ENCODE assay signal across 31 cellular contexts in genomic region chr6:7373739-7374138, GRCh38. TPM values are rescaled to one million over a fixed set of nuclear protein-coding genes. Genes with fewer than 3 reads are reported as not detected.
A peak's percentile ranks its signal among the peaks of the same experiment; 100 is the strongest.
DNase-seq lines count a peak whose midpoint lies in the region; ATAC-seq, FAIRE-seq and TF ChIP-seq lines count a peak whose summit lies in the region.
"Had no signal": no experiment of that assay in that cellular context is flagged by ENCODE, and none has a peak within 500 bp of the region (broad histone marks: within the 10 kb centered on the region; RNA-seq: fewer than 3 reads in every experiment).

No MANE protein-coding gene starts in this region.

- H3K9me3 Mint-ChIP-seq in activated T-helper 17 cell treated with anti-CD3 and anti-CD28 coated beads, Interleukin-2, amount 50 U/mL, for 72 hours, result no peaks in the 10 kb centered on the region
- H3K9me3 Mint-ChIP-seq in HFFc6, result no peaks in the 10 kb centered on the region
- H3K9me3 Mint-ChIP-seq: activated naive CD4-positive, alpha-beta T cell treated with anti-CD3 and anti-CD28 coated beads, Interleukin-2, amount 10 ng/mL, durations not matched to agents 7 days and 5 days; activated T-cell treated with anti-CD3 and anti-CD28 coated beads, Interleukin-2, amount 50 U/mL, for 4 hours had no signal

- H3K4me2 ChIP-seq in HepG2 (ENCODE audit: low read depth, low read length) (peak overlapping the region; percentile 14; the same call in 1 of the 2 replicates), hepatocyte (no peak overlapping the region)

- BruUV-seq in HepG2 (replicated peaks; lab: Mats Ljungman, UMichigan), result no TSS peak

- no peaks in the 10 kb centered on the region for H3K4me1 Mint-ChIP-seq in activated T-helper 17 cell treated with anti-CD3 and anti-CD28 coated beads, Interleukin-2, amount 50 U/mL, for 72 hours
- H3K4me1 Mint-ChIP-seq in HFFc6 (ENCODE audit: low read depth), result no peaks in the 10 kb centered on the region

- intact Hi-C loops in HepG2 (cut with micrococcal nuclease; ENCODE audit: unreplicated experiment), result no loop called here
- intact Hi-C loops in right lobe of liver (cut with DNase I), result no loop called here
- intact Hi-C loops in psoas muscle (cut with DNase I), result no loop called here

- 39% methylated on average over 3 of the region's 3 CpGs for WGBS in HepG2 (ENCODE audit: low lambda C conversion rate)
- 68% methylated on average over 3 of the region's 3 CpGs for WGBS in right lobe of liver (ENCODE audit: insufficient coverage, low coverage, low lambda C conversion rate, missing lambda C conversion rate)
- 80% methylated on average over 3 of the region's 3 CpGs for WGBS in hepatocyte (ENCODE audit: low lambda C conversion rate, missing lambda C conversion rate)
- 54 to 66% (median 61%) methylated on average over 3 of the region's 3 CpGs for WGBS in psoas muscle, 3 donors

- H4K20me1 ChIP-seq in HepG2 (ENCODE audit: insufficient read depth, low read length) (no peaks in the 10 kb centered on the region), hepatocyte (ENCODE audit: insufficient read depth, poor library complexity, severe bottlenecking) (no peaks in the 10 kb centered on the region)

- no peak for TF ChIP-seq RAD21 in HepG2 (CRISPR knock-in tag; IDR thresholded peaks at IDR 0.05)

- POLR2A ChIA-PET in HepG2 (lab: Yijun Ruan, JAX) (no interaction called here), RWPE1 (lab: Yijun Ruan, JAX; ENCODE audit: low non-redundant PET) (no interaction called here)

- H3K9me3 ChIP-seq in HepG2 (ENCODE audit: low read length) (no peaks in the 10 kb centered on the region), right lobe of liver (no peaks in the 10 kb centered on the region), hepatocyte (ENCODE audit: low read depth) (no peaks in the 10 kb centered on the region), psoas muscle (no peaks in the 10 kb centered on the region)
- H3K9me3 ChIP-seq: BE2C, spleen, stomach, transverse colon had no signal

- H3K36me3 Mint-ChIP-seq in activated T-helper 17 cell treated with anti-CD3 and anti-CD28 coated beads, Interleukin-2, amount 50 U/mL, for 72 hours (ENCODE audit: low read depth), result no peaks in the 10 kb centered on the region
- no peaks in the 10 kb centered on the region for H3K36me3 Mint-ChIP-seq in HFFc6 (ENCODE audit: low read depth)
- H3K36me3 Mint-ChIP-seq: activated naive CD4-positive, alpha-beta T cell treated with anti-CD3 and anti-CD28 coated beads, Interleukin-2, amount 10 ng/mL, durations not matched to agents 7 days and 5 days had no signal

- no peak overlapping the region for H2AFZ ChIP-seq in HepG2 (ENCODE audit: low read length)
- peak overlapping the region; percentile 40 for H2AFZ ChIP-seq in hepatocyte

- no peak for FAIRE-seq in HepG2 (lab: Jason Lieb, UNC)
- FAIRE-seq: A204.1, frontal cortex had no signal

- TF ChIP-seq POLR2A in HepG2 (IDR thresholded peaks at IDR 0.05; ENCODE audit: insufficient read depth in 1 of 2, low read depth in 2 of 2, low read length in 2 of 2) (no peak), right lobe of liver (IDR thresholded peaks at IDR 0.05) (no peak)

- peak overlapping the region; percentile 37 for H3K27ac Mint-ChIP-seq in activated T-helper 17 cell treated with anti-CD3 and anti-CD28 coated beads, Interleukin-2, amount 50 U/mL, for 72 hours
- no peak overlapping the region for H3K27ac Mint-ChIP-seq in HFFc6
- H3K27ac Mint-ChIP-seq: activated CD4-positive, alpha-beta T cell treated with anti-CD3 and anti-CD28 coated beads for 36 hours; activated naive CD4-positive, alpha-beta T cell treated with anti-CD3 and anti-CD28 coated beads, Interleukin-2, amount 10 ng/mL, durations not matched to agents 7 days and 5 days had no signal

- no peak for TF ChIP-seq CTCF in HepG2 (CRISPR knock-in tag; IDR thresholded peaks at IDR 0.05)
- TF ChIP-seq CTCF in right lobe of liver (IDR thresholded peaks at IDR 0.05), result no peak
- TF ChIP-seq CTCF in hepatocyte (IDR thresholded peaks at IDR 0.05; ENCODE audit: poor library complexity), result no peak
- no peak for TF ChIP-seq CTCF in RWPE1 (conservative IDR thresholded peaks at IDR 0.05; ENCODE audit: low read depth)
- TF ChIP-seq CTCF in psoas muscle (IDR thresholded peaks at IDR 0.05), result no peak
- TF ChIP-seq CTCF in HFFc6 (IDR thresholded peaks at IDR 0.05), result no peak

- no peak for ATAC-seq in HepG2
- no peak for ATAC-seq in right lobe of liver
- no peak for ATAC-seq in activated T-helper 17 cell treated with anti-CD3 and anti-CD28 coated beads, Interleukin-2, amount 50 U/mL, for 72 hours (replicated peaks)
- no peak for ATAC-seq in psoas muscle
- ATAC-seq in GM21528 (IDR thresholded peaks at IDR 0.05; ENCODE audit: low FRiP score, unreplicated experiment), result no peak
- ATAC-seq: activated CD4-positive, alpha-beta T cell treated with anti-CD3 and anti-CD28 coated beads for 36 hours; activated T-cell treated with anti-CD3 and anti-CD28 coated beads, Interleukin-2, amount 50 U/mL, for 4 hours had no signal

- H3K4me3 Mint-ChIP-seq in activated T-helper 17 cell treated with anti-CD3 and anti-CD28 coated beads, Interleukin-2, amount 50 U/mL, for 72 hours, result no peak overlapping the region
- H3K4me3 Mint-ChIP-seq in HFFc6, result no peak overlapping the region
- H3K4me3 Mint-ChIP-seq: activated CD4-positive, alpha-beta T cell treated with anti-CD3 and anti-CD28 coated beads for 36 hours; activated naive CD4-positive, alpha-beta T cell treated with anti-CD3 and anti-CD28 coated beads, Interleukin-2, amount 10 ng/mL, durations not matched to agents 7 days and 5 days; activated T-cell treated with anti-CD3 and anti-CD28 coated beads, Interleukin-2, amount 50 U/mL, for 4 hours had no signal

- H3K27me3 Mint-ChIP-seq in activated T-helper 17 cell treated with anti-CD3 and anti-CD28 coated beads, Interleukin-2, amount 50 U/mL, for 72 hours, result peaks cover 15% of the 10 kb centered on the region
- peaks cover 10% of the 10 kb centered on the region for H3K27me3 Mint-ChIP-seq in HFFc6 (ENCODE audit: insufficient read depth)

- no peak overlapping the region for H3K27ac ChIP-seq in HepG2 (ENCODE audit: extremely low read length, insufficient read depth, low read length)
- H3K27ac ChIP-seq in right lobe of liver, result no peak overlapping the region
- no peak overlapping the region for H3K27ac ChIP-seq in hepatocyte
- H3K27ac ChIP-seq in RWPE1, result no peak overlapping the region
- no peak overlapping the region for H3K27ac ChIP-seq in psoas muscle
- H3K27ac ChIP-seq: HL-60, spleen, stomach, transverse colon had no signal

- no peak overlapping the region for H3K9ac ChIP-seq in HepG2 (ENCODE audit: insufficient read depth, low read depth, low read length)

- in situ Hi-C loops in HepG2 (cut with HindIII; ENCODE audit: extremely low pct_ligation_motif_present, low pct_unique_long_range_greater_than_20kb), result no loop called here

- H3K36me3 ChIP-seq in HepG2 (replicated peaks in 1 of 2; ENCODE audit: control insufficient read depth in 1 of 2, insufficient read depth in 2 of 2, low read length in 2 of 2) (no peaks in the 10 kb centered on the region), right lobe of liver (no peaks in the 10 kb centered on the region), hepatocyte (replicated peaks; ENCODE audit: insufficient read depth, low read depth) (no peaks in the 10 kb centered on the region), psoas muscle (ENCODE audit: insufficient read depth in 1 of 2, low read depth in 1 of 2) (no peaks in the 10 kb centered on the region)
- H3K36me3 ChIP-seq: BE2C, spleen, stomach, transverse colon had no signal

- no peak for TF ChIP-seq EP300 in HepG2 (IDR thresholded peaks at IDR 0.05; ENCODE audit: low read depth in 2 of 2, low read length in 2 of 2)
- TF ChIP-seq EP300 in HepG2 (CRISPR knock-in tag; IDR thresholded peaks at IDR 0.05; ENCODE audit: borderline replicate concordance), result no peak

- H3K4me3 ChIP-seq in HepG2 (replicated peaks in 1 of 3; ENCODE audit: insufficient read depth in 1 of 3, low read depth in 2 of 3, low read length in 3 of 3), result no peak overlapping the region
- no peak overlapping the region for H3K4me3 ChIP-seq in right lobe of liver
- no peak overlapping the region for H3K4me3 ChIP-seq in hepatocyte
- no peak overlapping the region for H3K4me3 ChIP-seq in psoas muscle
- H3K4me3 ChIP-seq: spleen, stomach, transverse colon had no signal

- H3K4me1 ChIP-seq in HepG2 (ENCODE audit: insufficient read depth, low read length), result no peaks in the 10 kb centered on the region
- no peaks in the 10 kb centered on the region for H3K4me1 ChIP-seq in right lobe of liver
- no peaks in the 10 kb centered on the region for H3K4me1 ChIP-seq in hepatocyte (ENCODE audit: insufficient read depth)
- no peaks in the 10 kb centered on the region for H3K4me1 ChIP-seq in psoas muscle
- H3K4me1 ChIP-seq: BE2C, spleen, stomach had no signal

- DNase-seq in HepG2 (ENCODE audit: low spot score) (no peak), right lobe of liver (no peak), hepatocyte (ENCODE audit: low spot score) (no peak), RWPE1 (ENCODE audit: low spot score) (no peak), psoas muscle (no peak), HFFc6 (no peak)
- DNase-seq: activated CD4-positive, alpha-beta T cell treated with anti-CD3 and anti-CD28 coated beads for 36 hours; activated naive CD4-positive, alpha-beta T cell treated with anti-CD3 and anti-CD28 coated beads, Interleukin-2, amount 10 ng/mL, durations not matched to agents 7 days and 5 days; activated T-cell treated with anti-CD3 and anti-CD28 coated beads, Interleukin-2, amount 50 U/mL, for 4 hours; amygdala; BE2C; H7; mammary epithelial cell; NCI-H1694; NCI-H526 treated with DMSO at 0.1 percent for 48 hours; nucleus accumbens; spleen; stimulated activated CD4-positive, alpha-beta T cell treated with anti-CD3 and anti-CD28 coated beads, Interleukin-4, amount 100 ng/mL, for 24 hours; stomach; SW 1271; transverse colon had no signal

- H3K79me2 ChIP-seq in HepG2 (ENCODE audit: insufficient read depth, low read length), result no peaks in the 10 kb centered on the region
- no peaks in the 10 kb centered on the region for H3K79me2 ChIP-seq in hepatocyte

- CTCF ChIA-PET in HepG2 (lab: Yijun Ruan, JAX; ENCODE audit: low intra/inter-chr PET ratio, low total read pairs), result no interaction called here
- CTCF ChIA-PET in RWPE1 (lab: Yijun Ruan, JAX), result no interaction called here

- peaks cover 0 to 10% of the 10 kb centered on the region in 2 experiments; a peak in 2 of 5 replicates for H3K27me3 ChIP-seq in HepG2 (ENCODE audit: control insufficient read depth in 1 of 2, insufficient read depth in 2 of 2, low read length in 2 of 2)
- no peaks in the 10 kb centered on the region for H3K27me3 ChIP-seq in right lobe of liver
- no peaks in the 10 kb centered on the region for H3K27me3 ChIP-seq in hepatocyte
- no peaks in the 10 kb centered on the region for H3K27me3 ChIP-seq in psoas muscle (ENCODE audit: insufficient read depth in 3 of 3, low read length in 2 of 3)
- H3K27me3 ChIP-seq: spleen, transverse colon had no signal

- no peaks in the 10 kb centered on the region for H3K9me2 ChIP-seq in hepatocyte (replicated peaks; ENCODE audit: insufficient read depth)

RNA-seq across cellular contexts. Expression of gene CAGE1, which starts 15.8 kb away (rescaled TPM):
- 0.15 TPM in 1 of 2 replicates, not detected in the other for total RNA-seq in HepG2 (2016; rRNA removed; fragmentation: Illumina TruSeq; extraction: Trizol)
- 0.18 and 0.61 TPM in 2 replicates for total RNA-seq in HepG2 (2016; cell fraction: cytosol; rRNA removed; fragmentation: Illumina TruSeq; extraction: Trizol; ENCODE audit: low read depth)
- total RNA-seq in HepG2 (2016; cell fraction: insoluble cytoplasmic fraction; rRNA removed; fragmentation: Illumina TruSeq; extraction: Trizol), result 0.17 TPM in 1 of 2 replicates, not detected in the other
- 0.15 and 0.28 TPM in 2 replicates for total RNA-seq in HepG2 (2016; cell fraction: membrane; rRNA removed; fragmentation: Illumina TruSeq; extraction: Trizol)
- 0.16 TPM in 1 of 2 replicates, not detected in the other for total RNA-seq in HepG2 (2016; cell fraction: nucleus; rRNA removed; fragmentation: Illumina TruSeq; extraction: Trizol)
- 0.01 and 0.03 TPM in 2 replicates for polyA plus RNA-seq in HepG2 (2011; rRNA removed)
- polyA plus RNA-seq in HepG2 (2011; cell fraction: cytosol; rRNA removed), result not detected in 2 replicates
- polyA plus RNA-seq in HepG2 (2011; cell fraction: nucleus; rRNA removed), result 0.03 TPM in 1 of 2 replicates, not detected in the other
- polyA plus RNA-seq in HepG2 (2012), result not detected in 2 replicates
- not detected in 2 replicates for polyA plus RNA-seq in HepG2 (2016; cell fraction: cytosol; fragmentation: Illumina TruSeq; extraction: Trizol; ENCODE audit: low read depth)
- 0.08 and 0.11 TPM in 2 replicates for polyA plus RNA-seq in HepG2 (2016; cell fraction: insoluble cytoplasmic fraction; fragmentation: Illumina TruSeq; extraction: Trizol; ENCODE audit: low read depth)
- polyA plus RNA-seq in HepG2 (2016; cell fraction: membrane; fragmentation: Illumina TruSeq; extraction: Trizol; ENCODE audit: low read depth), result not detected in 2 replicates
- 0.25 TPM in 1 of 2 replicates, not detected in the other for polyA plus RNA-seq in HepG2 (2016; cell fraction: nucleus; fragmentation: Illumina TruSeq; extraction: Trizol; ENCODE audit: insufficient read depth, low read depth)
- 0.28 and 0.61 TPM in 2 replicates for polyA minus RNA-seq in HepG2 (2011; rRNA and poly(A)+ RNA removed; ENCODE audit: low replicate concordance)
- not detected in 2 replicates for polyA minus RNA-seq in HepG2 (2011; cell fraction: cytosol; rRNA and poly(A)+ RNA removed)
- polyA minus RNA-seq in HepG2 (2011; cell fraction: nucleus; rRNA and poly(A)+ RNA removed), result 0.39 and 0.62 TPM in 2 replicates
- total RNA-seq in right lobe of liver, result not detected
- total RNA-seq in activated T-helper 17 cell treated with anti-CD3 and anti-CD28 coated beads, Interleukin-2, amount 50 U/mL, for 72 hours, result under 1 TPM; 0.16 to 0.30 TPM
- total RNA-seq in hepatocyte, result 0.17 TPM in 1 of 2 replicates, not detected in the other
- polyA plus RNA-seq in hepatocyte, result not detected in 2 replicates
- not detected for total RNA-seq in psoas muscle
- under 1 TPM in 1 of 3 donors, not detected in 2; 0.08 TPM for polyA plus RNA-seq in psoas muscle
- total RNA-seq in HFFc6 (2021; fragmentation: NEBNext Ultra II Directional; extraction: Animal tissue kit (Norgen Biotek cat#: 25700)), result under 1 TPM in 1 of 6 experiments, not detected in 5; 0.22 TPM
- total RNA-seq: cardiac septum, epithelial cell of proximal tubule, frontal cortex, kidney epithelial cell, M059J, renal cortical epithelial cell, spleen, stomach, transverse colon had no signal
- polyA plus RNA-seq: spleen, stomach had no signal

RNA-seq across cellular contexts. Expression of gene RIOK1, which starts 15.9 kb away (rescaled TPM):
- total RNA-seq in HepG2 (2016; rRNA removed; fragmentation: Illumina TruSeq; extraction: Trizol) (37.8 and 45.7 TPM in 2 replicates), right lobe of liver (1 to 10 TPM; 4.6 to 7.9 (median 6.7) TPM), hepatocyte (15.5 and 15.6 TPM in 2 replicates), psoas muscle (10 to 100 TPM in 3 of 4 donors, 1 to 10 TPM in 1; 8.5 to 26.1 (median 20.4) TPM)
- total RNA-seq in HepG2 (2016; cell fraction: cytosol; rRNA removed; fragmentation: Illumina TruSeq; extraction: Trizol; ENCODE audit: low read depth), result 9.0 and 10.4 TPM in 2 replicates
- total RNA-seq in HepG2 (2016; cell fraction: insoluble cytoplasmic fraction; rRNA removed; fragmentation: Illumina TruSeq; extraction: Trizol), result 39.9 and 45.0 TPM in 2 replicates
- 17.4 and 18.1 TPM in 2 replicates for total RNA-seq in HepG2 (2016; cell fraction: membrane; rRNA removed; fragmentation: Illumina TruSeq; extraction: Trizol)
- total RNA-seq in HepG2 (2016; cell fraction: nucleus; rRNA removed; fragmentation: Illumina TruSeq; extraction: Trizol), result 34.6 and 34.9 TPM in 2 replicates
- polyA plus RNA-seq in HepG2 (2011; rRNA removed) (9.1 and 9.4 TPM in 2 replicates), hepatocyte (19.2 and 19.6 TPM in 2 replicates), psoas muscle (10 to 100 TPM; 13.9 to 27.7 (median 24.2) TPM)
- 9.0 and 9.4 TPM in 2 replicates for polyA plus RNA-seq in HepG2 (2011; cell fraction: cytosol; rRNA removed)
- polyA plus RNA-seq in HepG2 (2011; cell fraction: nucleus; rRNA removed), result 40.2 and 43.0 TPM in 2 replicates
- 21.2 and 21.9 TPM in 2 replicates for polyA plus RNA-seq in HepG2 (2012)
- 3.1 and 3.2 TPM in 2 replicates for polyA plus RNA-seq in HepG2 (2016; cell fraction: cytosol; fragmentation: Illumina TruSeq; extraction: Trizol; ENCODE audit: low read depth)
- polyA plus RNA-seq in HepG2 (2016; cell fraction: insoluble cytoplasmic fraction; fragmentation: Illumina TruSeq; extraction: Trizol; ENCODE audit: low read depth), result 42.5 and 43.5 TPM in 2 replicates
- polyA plus RNA-seq in HepG2 (2016; cell fraction: membrane; fragmentation: Illumina TruSeq; extraction: Trizol; ENCODE audit: low read depth), result 7.3 and 8.5 TPM in 2 replicates
- polyA plus RNA-seq in HepG2 (2016; cell fraction: nucleus; fragmentation: Illumina TruSeq; extraction: Trizol; ENCODE audit: insufficient read depth, low read depth), result 47.3 and 58.2 TPM in 2 replicates
- polyA minus RNA-seq in HepG2 (2011; rRNA and poly(A)+ RNA removed; ENCODE audit: low replicate concordance), result 12.4 and 18.6 TPM in 2 replicates
- polyA minus RNA-seq in HepG2 (2011; cell fraction: cytosol; rRNA and poly(A)+ RNA removed), result 5.8 and 6.5 TPM in 2 replicates
- polyA minus RNA-seq in HepG2 (2011; cell fraction: nucleus; rRNA and poly(A)+ RNA removed), result 28.8 and 43.3 TPM in 2 replicates
- 10 to 100 TPM; 23.4 to 48.9 TPM for total RNA-seq in activated T-helper 17 cell treated with anti-CD3 and anti-CD28 coated beads, Interleukin-2, amount 50 U/mL, for 72 hours
- total RNA-seq in HFFc6 (2021; fragmentation: NEBNext Ultra II Directional; extraction: Animal tissue kit (Norgen Biotek cat#: 25700)), result 10 to 100 TPM; 16.6 to 19.5 (median 17.8) TPM
